8 cellular contexts compared by ENCODE assay signal in the genomic region with DNA sequence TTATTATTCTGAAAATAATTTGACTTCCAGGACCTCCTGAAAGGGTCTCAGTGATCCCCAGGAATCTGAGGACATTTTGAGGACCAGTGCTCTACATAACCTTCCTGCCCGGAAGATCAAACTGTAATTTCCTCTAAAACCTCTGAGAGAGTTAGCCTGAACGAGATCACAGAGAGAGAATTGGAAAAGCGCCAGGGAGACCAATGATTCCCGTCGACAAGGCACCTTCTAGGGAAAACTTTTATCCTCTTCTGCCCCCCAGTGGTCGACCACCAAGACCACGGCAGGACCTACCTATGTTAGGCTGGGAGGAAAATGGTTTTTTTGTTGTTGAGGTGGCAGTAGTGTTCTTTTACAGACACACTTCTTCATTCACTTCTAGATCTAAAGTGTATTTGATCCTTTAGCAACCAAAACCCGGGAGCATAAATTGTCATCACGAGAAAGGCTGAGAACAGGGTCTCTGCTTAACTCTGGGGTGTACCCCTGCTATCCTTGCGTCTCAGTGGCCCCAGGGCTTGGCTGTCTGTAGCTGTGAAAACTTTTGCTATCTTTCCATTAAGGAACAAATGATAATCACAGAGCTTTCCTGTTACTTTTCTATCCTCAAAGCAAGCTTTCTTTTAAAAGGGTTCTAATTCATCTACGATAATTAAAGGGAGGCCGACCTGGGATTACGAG.
DNase-seq lines count a peak whose midpoint lies in the region; ATAC-seq, FAIRE-seq and TF ChIP-seq lines count a peak whose summit lies in the region.

No MANE protein-coding gene starts in this region.

- H3K4me1 ChIP-seq in pancreas: peaks cover 0 to 7% (median 0%) of the 10 kb centered on the region in 3 donors

- TF ChIP-seq CTCF in BJ (IDR thresholded peaks at IDR 0.05; ENCODE audit: insufficient read depth, low read depth, low read length): peak; percentile 75
- TF ChIP-seq CTCF in pancreas (IDR thresholded peaks at IDR 0.05): peak; percentile 21 to 54 (median 43)

- intact Hi-C loops in pancreas (cut with DNase I): loop anchor here in 1 of 3 donors (5.0 kb wide), 1 partner anchor 134 kb away; no protein-coding TSS in a partner anchor

- CTCF ChIA-PET in BJ (lab: Yijun Ruan, JAX): interaction anchor here (0.6 to 5.7 kb wide), 21 partner anchors 10 to 1224 kb away, joined by 3 to 57 read pairs (median 3); a partner anchor contains a TSS
- CTCF ChIA-PET in HEK293T (lab: Yijun Ruan, JAX): interaction anchor here (0.7 to 0.9 kb wide), 2 partner anchors 88 to 313 kb away, joined by 3 read pairs; no protein-coding TSS in a partner anchor

- H3K27me3 ChIP-seq in BJ (ENCODE audit: control insufficient read depth, insufficient read depth, low read length): peaks cover 3% of the 10 kb centered on the region; the same call in 1 of the 2 replicates
- H3K27me3 ChIP-seq in pancreas: no peaks in the 10 kb centered on the region

- FAIRE-seq in pancreas (lab: Jason Lieb, UNC): peak; percentile 56

- H3K9me3 ChIP-seq in pancreas: no peaks in the 10 kb centered on the region

- H3K27ac ChIP-seq in pancreas: no peak overlapping the region

- ATAC-seq in pancreas: peak; percentile 96 to 99 (median 98)
- ATAC-seq in HG03139 (IDR thresholded peaks at IDR 0.05; ENCODE audit: unreplicated experiment): no peak
- ATAC-seq in HG03354 (IDR thresholded peaks at IDR 0.05; ENCODE audit: poor library complexity, severe bottlenecking, unreplicated experiment): no peak

- WGBS in pancreas, 2 donors: 29 to 30% methylated on average over 13 of the region's 13 CpGs

- H3K4me3 ChIP-seq in BJ (ENCODE audit: low read depth, low read length) (no peak overlapping the region), pancreas (no peak overlapping the region)

- H3K36me3 ChIP-seq in BJ (ENCODE audit: control insufficient read depth, insufficient read depth, low read length) (no peaks in the 10 kb centered on the region), pancreas (no peaks in the 10 kb centered on the region)

- POLR2A ChIA-PET in BJ (lab: Charles Lee): no interaction called here
- POLR2A ChIA-PET in HEK293T (lab: Yijun Ruan, JAX): no interaction called here

- DNase-seq in BJ (ENCODE audit: low read depth): no peak
- peak; percentile 85 for DNase-seq in HEK293T (ENCODE audit: extremely low spot score)
- DNase-seq in NCI-H69 (lab: John Stamatoyannopoulos, UW): peak; percentile 97
- peak; percentile 30 for DNase-seq in activated gamma-delta T cell treated with anti-CD3 and anti-CD28 coated beads, Interleukin-2, amount 50 U/mL, for 16 hours (ENCODE audit: low read depth)
- DNase-seq in glomerular visceral epithelial cell (ENCODE audit: extremely low spot score): peak; percentile 92
- peak in 5 of 6 donors; percentile 65 to 86 (median 77) for DNase-seq in pancreas

TF ChIP-seq in HEK293T, 16 proteins besides CTCF, POLR2A, EP300 and RAD21:
- no peak for TF ChIP-seq BHLHE40 (IDR thresholded peaks at IDR 0.05; ENCODE audit: borderline replicate concordance)

Comparison
In these comparisons a context has a peak if more than half of its experiments do, and no peak if none do; other contexts are left out.
1. ATAC-seq: peak in pancreas (4 of 4); none in HG03139 (single experiment) and HG03354 (single experiment).